Comparison of ENCODE assay signal across 12 cellular contexts in the genomic region with DNA sequence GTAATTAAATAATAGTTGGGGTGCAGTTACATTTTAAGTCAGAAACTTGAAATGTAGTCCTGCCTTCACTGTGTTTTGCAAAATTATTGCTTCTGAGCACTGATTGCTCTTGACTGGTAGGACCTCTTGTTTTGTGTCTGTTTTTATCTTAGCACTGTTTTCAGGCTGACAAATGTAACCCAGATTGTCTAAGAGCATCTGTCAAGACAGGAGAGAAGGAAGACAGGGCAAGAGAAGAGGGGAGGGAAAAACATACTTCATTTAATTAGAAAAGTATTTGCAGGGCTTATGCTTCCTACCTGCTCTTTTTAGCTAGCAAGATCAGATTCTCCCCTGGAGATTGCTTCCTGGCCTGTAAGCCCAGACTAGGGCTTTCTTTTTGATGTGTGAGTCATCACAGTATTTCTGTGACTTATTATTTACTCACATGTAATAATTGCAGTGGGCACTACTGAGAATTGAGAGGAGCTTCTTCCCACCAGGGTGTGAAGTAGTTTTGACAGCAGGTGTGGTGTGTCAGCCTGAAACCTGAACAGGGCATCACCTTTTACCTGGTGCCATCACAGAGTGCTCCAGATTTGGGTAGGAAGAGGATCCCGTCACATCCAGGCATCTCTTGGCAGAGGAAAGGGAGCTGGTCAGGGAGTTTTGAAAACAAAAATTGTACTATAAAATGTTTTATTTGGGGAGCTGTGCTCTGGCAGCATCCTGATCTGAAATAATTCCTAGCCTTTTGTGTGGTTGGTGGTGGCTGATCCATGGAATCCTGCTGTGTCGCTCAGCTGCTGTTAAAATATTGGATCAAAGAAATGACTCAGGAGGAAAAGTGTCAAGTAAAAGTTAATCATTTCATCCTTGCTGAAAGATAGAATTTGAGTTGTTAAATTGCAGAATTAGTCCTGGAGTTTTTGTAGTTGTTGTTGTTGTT.
DNase-seq lines count a peak whose midpoint lies in the region; ATAC-seq and TF ChIP-seq lines count a peak whose summit lies in the region.
"Had no signal": no experiment of that assay in that cellular context is flagged by ENCODE, and none has a peak within 500 bp of the region (broad histone marks: within the 10 kb centered on the region; RNA-seq: fewer than 3 reads in every experiment).

No MANE protein-coding gene starts in this region.

- POLR2A ChIA-PET in activated CD8-positive, alpha-beta T cell treated with anti-CD3 and anti-CD28 coated beads for 36 hours (lab: Charles Lee): no interaction called here

- peak; percentile 71 for DNase-seq in DMS79 treated with DMSO at 0.1 percent for 48 hours (lab: John Stamatoyannopoulos, UW)
- peak; percentile 90 for DNase-seq in SK-N-DZ (ENCODE audit: low spot score)
- DNase-seq in activated CD8-positive, alpha-beta T cell treated with anti-CD3 and anti-CD28 coated beads for 36 hours: no peak
- DNase-seq in dedifferentiated amniotic fluid mesenchymal stem cell (ENCODE audit: extremely low spot score): no peak
- no peak for DNase-seq in ascending aorta (ENCODE audit: low spot score in 2 of 2)
- DNase-seq in SIG-M5 treated with dmso at 0.1 percent for 504 hours (lab: John Stamatoyannopoulos, UW; ENCODE audit: unreplicated experiment): no peak
- DNase-seq: activated CD8-positive, alpha-beta memory T cell treated with anti-CD3 and anti-CD28 coated beads for 24 hours; NCI-H526 treated with DMSO at 0.1 percent for 48 hours had no signal

- no peaks in the 10 kb centered on the region for H3K9me3 ChIP-seq in ascending aorta
- H3K9me3 ChIP-seq: BLaER1 treated with 17β-estradiol and CSF1 and Interleukin-3, amounts not matched to agents 10 nM and 100 nM had no signal

- no peaks in the 10 kb centered on the region for H3K36me3 ChIP-seq in ascending aorta
- H3K36me3 ChIP-seq: BLaER1 treated with 17β-estradiol and CSF1 and Interleukin-3, amounts not matched to agents 10 nM and 100 nM had no signal

- no peaks in the 10 kb centered on the region for H3K9me3 Mint-ChIP-seq in activated CD8-positive, alpha-beta T cell treated with anti-CD3 and anti-CD28 coated beads for 36 hours

- no peak overlapping the region for H3K27ac ChIP-seq in ascending aorta
- H3K27ac ChIP-seq: BLaER1 treated with 17β-estradiol and CSF1 and Interleukin-3, amounts not matched to agents 10 nM and 100 nM had no signal

- no peak for TF ChIP-seq CTCF in activated CD8-positive, alpha-beta T cell treated with anti-CD3 and anti-CD28 coated beads for 36 hours (IDR thresholded peaks at IDR 0.05)
- no peak for TF ChIP-seq CTCF in ascending aorta (IDR thresholded peaks at IDR 0.05)

- CTCF ChIA-PET in activated CD8-positive, alpha-beta T cell treated with anti-CD3 and anti-CD28 coated beads for 36 hours (lab: Charles Lee): no interaction called here

- no peaks in the 10 kb centered on the region for H3K36me3 Mint-ChIP-seq in activated CD8-positive, alpha-beta T cell treated with anti-CD3 and anti-CD28 coated beads for 36 hours (ENCODE audit: low read depth)

- intact Hi-C loops in activated CD8-positive, alpha-beta T cell treated with anti-CD3 and anti-CD28 coated beads for 36 hours (cut with micrococcal nuclease): no loop called here
- intact Hi-C loops in ascending aorta (cut with DNase I): no loop called here

- H3K4me1 Mint-ChIP-seq in activated CD8-positive, alpha-beta T cell treated with anti-CD3 and anti-CD28 coated beads for 36 hours (ENCODE audit: low read depth): no peaks in the 10 kb centered on the region

- H3K27ac Mint-ChIP-seq in activated CD8-positive, alpha-beta T cell treated with anti-CD3 and anti-CD28 coated beads for 36 hours: no peak overlapping the region

- ATAC-seq in GM21381 (IDR thresholded peaks at IDR 0.05; ENCODE audit: unreplicated experiment) (peak; percentile 65), HG03469 (IDR thresholded peaks at IDR 0.05; ENCODE audit: unreplicated experiment) (peak; percentile 37)
- ATAC-seq in activated CD8-positive, alpha-beta T cell treated with anti-CD3 and anti-CD28 coated beads for 36 hours: no peak

- H3K4me3 Mint-ChIP-seq in activated CD8-positive, alpha-beta T cell treated with anti-CD3 and anti-CD28 coated beads for 36 hours: no peak overlapping the region

- H3K27me3 ChIP-seq in ascending aorta: no peaks in the 10 kb centered on the region
- H3K27me3 ChIP-seq: BLaER1 treated with 17β-estradiol and CSF1 and Interleukin-3, amounts not matched to agents 10 nM and 100 nM had no signal

- peaks cover 5% of the 10 kb centered on the region for H3K27me3 Mint-ChIP-seq in activated CD8-positive, alpha-beta T cell treated with anti-CD3 and anti-CD28 coated beads for 36 hours

- no peaks in the 10 kb centered on the region for H3K4me1 ChIP-seq in ascending aorta

- H3K4me3 ChIP-seq in ascending aorta: no peak overlapping the region
- H3K4me3 ChIP-seq: BLaER1 treated with 17β-estradiol and CSF1 and Interleukin-3, amounts not matched to agents 10 nM and 100 nM; lung had no signal

Comparison
In these comparisons a context has a peak if more than half of its experiments do, and no peak if none do; other contexts are left out.
1. DNase-seq: peak in DMS79 treated with DMSO at 0.1 percent for 48 hours (single experiment) and SK-N-DZ (single experiment); none in activated CD8-positive, alpha-beta T cell treated with anti-CD3 and anti-CD28 coated beads for 36 hours (single experiment), dedifferentiated amniotic fluid mesenchymal stem cell (single experiment), ascending aorta (0 of 2) and SIG-M5 treated with dmso at 0.1 percent for 504 hours (single experiment).